ENCODE assay signal across 21 cellular contexts in genomic region chr21:46517361-46517760, GRCh38. TPM values are rescaled to one million over a fixed set of nuclear protein-coding genes. Genes with fewer than 3 reads are reported as not detected.
DNase-seq lines count a peak whose midpoint lies in the region; ATAC-seq and TF ChIP-seq lines count a peak whose summit lies in the region.
"Had no signal": no experiment of that assay in that cellular context is flagged by ENCODE, and none has a peak within 500 bp of the region (broad histone marks: within the 10 kb centered on the region; RNA-seq: fewer than 3 reads in every experiment).

No MANE protein-coding gene starts in this region.

- H3K9me3 ChIP-seq in HEK293 (ENCODE audit: control insufficient read depth, insufficient read depth, low read depth, low read length) = no peaks in the 10 kb centered on the region
- H3K9me3 ChIP-seq in right lobe of liver = no peaks in the 10 kb centered on the region
- H3K9me3 ChIP-seq in stomach = no peaks in the 10 kb centered on the region
- H3K9me3 ChIP-seq: HAP-1, mucosa of descending colon, thoracic aorta had no signal

- H3K9me3 Mint-ChIP-seq in CD14-positive monocyte = no peaks in the 10 kb centered on the region
- H3K9me3 Mint-ChIP-seq: activated CD4-positive, alpha-beta T cell treated with anti-CD3 and anti-CD28 coated beads, Interleukin-2, amount 10 ng/mL, durations not matched to agents 24 days and 14 days; dendritic cell treated with granulocyte-macrophage colony-stimulating factor and Interleukin-4, amounts not matched to agents 40 ng/mL and 50 ng/mL, for 4 days had no signal

- H3K27ac ChIP-seq in HEK293 (ENCODE audit: extremely low read depth, low read depth, low read length) (no peak overlapping the region), right lobe of liver (no peak overlapping the region), stomach (no peak overlapping the region)
- H3K27ac ChIP-seq: ascending aorta, thoracic aorta had no signal

- no peaks in the 10 kb centered on the region for H3K27me3 Mint-ChIP-seq in CD14-positive monocyte (ENCODE audit: low read depth in 3 of 3)
- H3K27me3 Mint-ChIP-seq: activated CD4-positive, alpha-beta T cell treated with anti-CD3 and anti-CD28 coated beads, Interleukin-2, amount 10 ng/mL, durations not matched to agents 24 days and 14 days; dendritic cell treated with granulocyte-macrophage colony-stimulating factor and Interleukin-4, amounts not matched to agents 40 ng/mL and 50 ng/mL, for 4 days had no signal

- WGBS in right lobe of liver (ENCODE audit: insufficient coverage, low coverage, low lambda C conversion rate, missing lambda C conversion rate) = 45% methylated on average over 5 of the region's 6 CpGs
- WGBS in stomach, 5 donors = 74 to 87% (median 78%) methylated on average over 6 of the region's 6 CpGs

- H3K4me1 Mint-ChIP-seq in CD14-positive monocyte = peaks cover 8% of the 10 kb centered on the region

- peaks cover 38 to 49% of the 10 kb centered on the region in 2 donors for H3K36me3 Mint-ChIP-seq in CD14-positive monocyte

- no peak for TF ChIP-seq EP300 in stomach (IDR thresholded peaks at IDR 0.05)

- DNase-seq in epithelial cell of proximal tubule (ENCODE audit: low read depth) = peak; percentile 4
- peak; percentile 85 to 89 (median 87) for DNase-seq in right lobe of liver
- peak; percentile 33 for DNase-seq in stomach
- no peak for DNase-seq in activated CD4-positive, alpha-beta T cell treated with anti-CD3 and anti-CD28 coated beads, Interleukin-2, amount 50 U/mL, for 1 hour
- no peak for DNase-seq in CD14-positive monocyte (ENCODE audit: low spot score)
- DNase-seq in D341Med (ENCODE audit: low spot score) = no peak
- DNase-seq: activated CD4-positive, alpha-beta T cell treated with anti-CD3 and anti-CD28 coated beads, Interleukin-2, amount 10 ng/mL, durations not matched to agents 24 days and 14 days; activated CD8-positive, alpha-beta memory T cell treated with anti-CD3 and anti-CD28 coated beads, Interleukin-2, amount 50 U/mL, for 48 hours; islet precursor cell; mucosa of descending colon; NCI-H187; NCI-H446; occipital lobe; stimulated activated CD4-positive, alpha-beta T cell treated with anti-CD3 and anti-CD28 coated beads, Interleukin-4, amount 100 ng/mL, for 24 hours; SW 1271 had no signal

- ATAC-seq in right lobe of liver (peak; percentile 93 to 96 (median 94)), HG03432 (IDR thresholded peaks at IDR 0.05; ENCODE audit: unreplicated experiment) (no peak)
- ATAC-seq: mucosa of descending colon had no signal

- intact Hi-C loops in right lobe of liver (cut with DNase I) (no loop called here), stomach (cut with DNase I; ENCODE audit: low total_unique reads) (no loop called here), CD14-positive monocyte (cut with micrococcal nuclease) (no loop called here)

- POLR2A ChIA-PET in HEK293 (lab: Yijun Ruan, JAX) = no interaction called here

- H3K4me1 ChIP-seq in HEK293 (ENCODE audit: control insufficient read depth, insufficient read depth, low read length) (no peaks in the 10 kb centered on the region; the same call in 1 of the 2 replicates), right lobe of liver (peaks cover 0 to 23% (median 14%) of the 10 kb centered on the region in 4 donors), stomach (peaks cover 0 to 15% (median 12%) of the 10 kb centered on the region in 4 donors)
- H3K4me1 ChIP-seq: ascending aorta, HAP-1 had no signal

- TF ChIP-seq POLR2A in right lobe of liver (IDR thresholded peaks at IDR 0.05) (no peak), stomach (IDR thresholded peaks at IDR 0.05) (no peak)

- peak overlapping the region in 2 of 7 donors; percentile 5 to 34 for H3K27ac Mint-ChIP-seq in CD14-positive monocyte
- H3K27ac Mint-ChIP-seq: activated CD4-positive, alpha-beta T cell treated with anti-CD3 and anti-CD28 coated beads, Interleukin-2, amount 10 ng/mL, durations not matched to agents 24 days and 14 days; dendritic cell treated with granulocyte-macrophage colony-stimulating factor and Interleukin-4, amounts not matched to agents 40 ng/mL and 50 ng/mL, for 4 days had no signal

- no peak overlapping the region for H3K4me3 Mint-ChIP-seq in CD14-positive monocyte
- H3K4me3 Mint-ChIP-seq: activated CD4-positive, alpha-beta T cell treated with anti-CD3 and anti-CD28 coated beads, Interleukin-2, amount 10 ng/mL, durations not matched to agents 24 days and 14 days; dendritic cell treated with granulocyte-macrophage colony-stimulating factor and Interleukin-4, amounts not matched to agents 40 ng/mL and 50 ng/mL, for 4 days had no signal

- CTCF ChIA-PET in HEK293 (lab: Yijun Ruan, JAX) = interaction anchor here (0.7 kb wide), 2 partner anchors 10 to 315 kb away, joined by 3 read pairs; no protein-coding TSS in a partner anchor

- H3K27me3 ChIP-seq in right lobe of liver (no peaks in the 10 kb centered on the region), stomach (no peaks in the 10 kb centered on the region)
- H3K27me3 ChIP-seq: ascending aorta had no signal

- no peak overlapping the region for H3K4me3 ChIP-seq in HEK293 (ENCODE audit: low read depth, low read length)
- H3K4me3 ChIP-seq in epithelial cell of proximal tubule (ENCODE audit: low read depth, low read length) = no peak overlapping the region
- no peak overlapping the region for H3K4me3 ChIP-seq in right lobe of liver
- H3K4me3 ChIP-seq in stomach = no peak overlapping the region
- H3K4me3 ChIP-seq: ascending aorta, HAP-1, mucosa of descending colon, thoracic aorta had no signal

- TF ChIP-seq CTCF in HEK293 (tag by site-specific recombination; IDR thresholded peaks at IDR 0.05) (no peak), epithelial cell of proximal tubule (conservative IDR thresholded peaks at IDR 0.05; ENCODE audit: low read depth, low read length) (no peak), right lobe of liver (IDR thresholded peaks at IDR 0.05) (no peak), stomach (IDR thresholded peaks at IDR 0.05) (no peak), CD14-positive monocyte (IDR thresholded peaks at IDR 0.05) (no peak)

- H3K36me3 ChIP-seq in HEK293 (ENCODE audit: control insufficient read depth in 2 of 2, insufficient read depth in 1 of 2, low read length in 2 of 2) = peaks cover 11 to 31% of the 10 kb centered on the region in 2 experiments
- peaks cover 0 to 1% (median 0%) of the 10 kb centered on the region in 4 donors for H3K36me3 ChIP-seq in right lobe of liver
- peaks cover 7 to 42% (median 29%) of the 10 kb centered on the region in 4 donors for H3K36me3 ChIP-seq in stomach

TF ChIP-seq in HEK293, 187 proteins besides CTCF, POLR2A, EP300 and RAD21:
- TF ChIP-seq ZNF16 (tag by site-specific recombination; IDR thresholded peaks at IDR 0.05; ENCODE audit: low read depth) = no peak
- TF ChIP-seq ZIC2 (tag by site-specific recombination; IDR thresholded peaks at IDR 0.05) = peak; percentile 71
TF ChIP-seq in HEK293: peak in this region for 1.

RNA-seq across cellular contexts. Expression of gene DIP2A, which starts 58.7 kb away (rescaled TPM):
- total RNA-seq in epithelial cell of proximal tubule (13.5 and 20.9 TPM in 2 replicates), right lobe of liver (10 to 100 TPM; 12.3 to 14.4 (median 13.1) TPM), stomach (100 to 1,000 TPM in 2 of 5 donors, 10 to 100 TPM in 3; 49.0 to 122 (median 61.8) TPM)
- polyA plus RNA-seq in stomach (10 to 100 TPM in 2 of 3 donors, 1 to 10 TPM in 1; 7.3 to 17.3 (median 10.8) TPM), CD14-positive monocyte (1 to 10 TPM; 4.6 to 6.1 TPM)

Comparison
In these comparisons a context has a peak if more than half of its experiments do, and no peak if none do; other contexts are left out.
1. DNase-seq: peak in epithelial cell of proximal tubule (single experiment), right lobe of liver (3 of 3) and stomach (single experiment); none in activated CD4-positive, alpha-beta T cell treated with anti-CD3 and anti-CD28 coated beads, Interleukin-2, amount 50 U/mL, for 1 hour (single experiment), CD14-positive monocyte (single experiment) and D341Med (single experiment).